In the genomic region with DNA sequence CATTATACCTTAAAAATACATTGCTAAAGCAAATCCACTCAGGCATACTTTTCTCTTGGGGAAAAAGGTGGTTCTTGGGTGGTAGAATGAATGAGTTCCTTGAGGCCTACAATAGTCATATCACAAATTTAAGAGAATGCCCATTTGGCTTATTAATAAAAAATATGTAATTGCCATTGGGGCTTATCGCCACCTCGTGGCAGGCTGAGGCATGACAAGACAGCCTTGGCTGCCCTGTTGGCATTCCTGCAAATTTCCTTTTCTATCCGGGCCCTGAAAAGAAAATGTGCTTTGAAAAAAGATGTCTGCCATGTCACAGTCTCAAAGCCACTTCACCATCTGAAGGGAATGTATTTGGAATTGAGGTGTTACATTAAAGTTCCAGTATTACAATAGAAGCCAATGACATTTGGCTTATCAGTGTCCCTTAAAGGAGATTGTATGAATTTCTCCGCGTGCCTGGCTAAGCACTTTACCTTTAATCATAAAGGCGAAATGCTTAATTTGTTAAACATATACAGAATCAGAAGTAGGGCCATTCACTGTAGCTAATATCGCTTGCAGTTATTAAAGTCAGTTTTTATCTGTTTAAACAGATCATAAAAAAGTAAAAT, we compare ENCODE assay signal across 8 cellular contexts.
DNase-seq lines count a peak whose midpoint lies in the region; ATAC-seq and TF ChIP-seq lines count a peak whose summit lies in the region.

No MANE protein-coding gene starts in this region.

- in situ Hi-C loops in G401 (cut with HindIII; ENCODE audit: low sequenced_read_pairs), result no loop called here

- H3K9me3 ChIP-seq in parathyroid adenoma (ENCODE audit: control insufficient read depth, low read length), result no peaks in the 10 kb centered on the region

- no peaks in the 10 kb centered on the region for H3K36me3 Mint-ChIP-seq in stimulated activated memory B cell treated with anti-CD40 and anti-IgM and Interleukin-4, amounts not matched to agents 10 μg/mL and 1 μg/mL and 100 μg/mL, for 72 hours

- H2AFZ ChIP-seq in KMS-11 (ENCODE audit: low read depth), result no peak overlapping the region
- peak overlapping the region; percentile 8 for H2AFZ ChIP-seq in parathyroid adenoma

- TF ChIP-seq CTCF in KMS-11 (conservative IDR thresholded peaks at IDR 0.05; ENCODE audit: low read depth, low read length) (peak; percentile 98), fibroblast of villous mesenchyme (IDR thresholded peaks at IDR 0.05; ENCODE audit: insufficient read depth, low read depth, low read length) (peak; percentile 92), parathyroid adenoma (IDR thresholded peaks at IDR 0.05) (peak; percentile 82)

- H3K4me3 ChIP-seq in KMS-11 (IDR thresholded peaks at IDR 0.05; ENCODE audit: insufficient read depth, low read depth, low read length) (no peak overlapping the region), fibroblast of villous mesenchyme (ENCODE audit: low read depth, low read length) (no peak overlapping the region), parathyroid adenoma (ENCODE audit: low read depth, low read length) (no peak overlapping the region)

- H3K4me2 ChIP-seq in KMS-11, result no peak overlapping the region
- no peak overlapping the region for H3K4me2 ChIP-seq in parathyroid adenoma (ENCODE audit: low read length)

- H3K9me3 Mint-ChIP-seq in stimulated activated memory B cell treated with anti-CD40 and anti-IgM and Interleukin-4, amounts not matched to agents 10 μg/mL and 1 μg/mL and 100 μg/mL, for 72 hours, result peaks cover 5% of the 10 kb centered on the region

- no peaks in the 10 kb centered on the region for H4K20me1 ChIP-seq in KMS-11 (ENCODE audit: insufficient read depth)

- H3K4me1 ChIP-seq in KMS-11 (ENCODE audit: low read depth, poor library complexity, severe bottlenecking), result no peaks in the 10 kb centered on the region
- no peaks in the 10 kb centered on the region for H3K4me1 ChIP-seq in parathyroid adenoma

- H3K27me3 ChIP-seq in KMS-11 (ENCODE audit: insufficient read depth, low read depth) (no peaks in the 10 kb centered on the region), parathyroid adenoma (ENCODE audit: control insufficient read depth, insufficient read depth, low read length) (no peaks in the 10 kb centered on the region)

- H3K27ac ChIP-seq in KMS-11 (no peak overlapping the region), parathyroid adenoma (no peak overlapping the region)

- H3K36me3 ChIP-seq in KMS-11 (ENCODE audit: insufficient read depth) (no peaks in the 10 kb centered on the region), parathyroid adenoma (ENCODE audit: control insufficient read depth, insufficient read depth, low read length) (no peaks in the 10 kb centered on the region)

- no peaks in the 10 kb centered on the region for H3K4me1 Mint-ChIP-seq in stimulated activated memory B cell treated with anti-CD40 and anti-IgM and Interleukin-4, amounts not matched to agents 10 μg/mL and 1 μg/mL and 100 μg/mL, for 72 hours

- H3K9ac ChIP-seq in KMS-11 (no peak overlapping the region), parathyroid adenoma (no peak overlapping the region)

- no peak overlapping the region for H3K27ac Mint-ChIP-seq in stimulated activated memory B cell treated with anti-CD40 and anti-IgM and Interleukin-4, amounts not matched to agents 10 μg/mL and 1 μg/mL and 100 μg/mL, for 72 hours

- DNase-seq in G401 (ENCODE audit: low spot score) (peak; percentile 24), fibroblast of villous mesenchyme (ENCODE audit: low read depth) (peak; percentile 17)
- DNase-seq in activated CD8-positive, alpha-beta memory T cell treated with anti-CD3 and anti-CD28 coated beads for 24 hours, result peak; percentile 70

- H3K4me3 Mint-ChIP-seq in stimulated activated memory B cell treated with anti-CD40 and anti-IgM and Interleukin-4, amounts not matched to agents 10 μg/mL and 1 μg/mL and 100 μg/mL, for 72 hours, result no peak overlapping the region

- H3K79me2 ChIP-seq in KMS-11 (ENCODE audit: insufficient read depth, low read depth), result no peaks in the 10 kb centered on the region
- H3K79me2 ChIP-seq in parathyroid adenoma, result no peaks in the 10 kb centered on the region

- ATAC-seq in GM18907 (IDR thresholded peaks at IDR 0.05; ENCODE audit: unreplicated experiment) (no peak), GM19023 (IDR thresholded peaks at IDR 0.05; ENCODE audit: unreplicated experiment) (no peak)
- ATAC-seq in stimulated activated memory B cell treated with anti-CD40 and anti-IgM and Interleukin-4, amounts not matched to agents 10 μg/mL and 1 μg/mL and 100 μg/mL, for 72 hours, result no peak

- H3K27me3 Mint-ChIP-seq in stimulated activated memory B cell treated with anti-CD40 and anti-IgM and Interleukin-4, amounts not matched to agents 10 μg/mL and 1 μg/mL and 100 μg/mL, for 72 hours, result peaks cover 32% of the 10 kb centered on the region

Comparison
In these comparisons a context has a peak if more than half of its experiments do, and no peak if none do; other contexts are left out.
1. DNase-seq: peak in every context shown above with its lines; median percentile 70 in activated CD8-positive, alpha-beta memory T cell treated with anti-CD3 and anti-CD28 coated beads for 24 hours; 24 in G401; 17 in fibroblast of villous mesenchyme.